Comparison of ENCODE assay signal across 10 cellular contexts in the genomic region with DNA sequence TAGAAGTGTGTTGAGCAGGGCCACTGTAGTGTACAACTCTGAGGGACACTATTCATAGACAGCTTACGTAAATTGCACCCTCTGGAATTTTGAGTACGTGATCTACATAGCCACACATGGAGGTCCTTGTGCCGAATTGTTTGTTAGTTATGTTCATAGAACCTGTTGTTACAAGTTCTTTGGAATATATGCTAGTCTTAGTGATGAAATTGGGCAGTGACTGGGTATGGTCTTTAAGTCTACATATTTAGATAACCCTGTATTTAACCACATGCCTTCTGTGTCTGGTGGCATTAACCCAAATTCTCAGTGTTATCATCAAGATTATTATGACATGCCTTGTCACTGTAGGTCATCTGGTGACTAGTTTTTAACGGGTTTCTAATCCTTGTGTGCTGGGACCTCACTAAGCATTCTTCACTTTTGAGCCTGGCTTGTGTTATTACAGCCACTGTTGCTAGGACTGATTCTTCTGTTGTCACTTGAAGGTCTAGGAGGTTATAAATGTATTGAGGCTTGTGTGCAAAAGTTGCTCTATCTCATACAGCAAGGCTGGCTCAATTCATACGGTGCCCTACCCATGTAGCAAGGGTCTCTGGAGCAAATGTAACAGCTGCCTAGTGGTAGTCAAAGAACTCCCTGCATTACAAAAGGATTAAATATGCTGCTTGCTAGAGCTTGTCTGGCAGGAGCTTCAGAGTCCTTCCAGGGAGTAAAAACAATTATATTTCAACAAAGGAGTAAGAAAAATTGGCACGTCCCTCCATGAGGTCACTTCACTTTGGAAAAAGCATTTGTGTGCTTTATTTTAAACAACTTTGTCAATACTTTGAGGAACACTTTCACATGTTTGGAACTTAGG.
A peak's percentile ranks its signal among the peaks of the same experiment; 100 is the strongest.
DNase-seq lines count a peak whose midpoint lies in the region; ATAC-seq, FAIRE-seq and TF ChIP-seq lines count a peak whose summit lies in the region.
"Had no signal": no experiment of that assay in that cellular context is flagged by ENCODE, and none has a peak within 500 bp of the region (broad histone marks: within the 10 kb centered on the region; RNA-seq: fewer than 3 reads in every experiment).

No MANE protein-coding gene starts in this region.

- H3K36me3 ChIP-seq in A673 (ENCODE audit: insufficient read depth, low read length, poor library complexity, severe bottlenecking) (no peaks in the 10 kb centered on the region), astrocyte (ENCODE audit: insufficient read depth, low read length) (no peaks in the 10 kb centered on the region), esophagus muscularis mucosa (no peaks in the 10 kb centered on the region)

- H3K9ac ChIP-seq in astrocyte (ENCODE audit: low read length) = no peak overlapping the region

- H3K79me2 ChIP-seq in astrocyte (ENCODE audit: insufficient read depth, low read length) = peaks cover 78% of the 10 kb centered on the region

- no peak for TF ChIP-seq POLR2A in esophagus muscularis mucosa (IDR thresholded peaks at IDR 0.05; ENCODE audit: low read depth)

- no peak overlapping the region for H3K27ac Mint-ChIP-seq in astrocyte (ENCODE audit: unreplicated experiment)
- H3K27ac Mint-ChIP-seq: activated T-helper 1 cell treated with anti-CD3 and anti-CD28 coated beads, Interleukin-12 subunit alpha, Interleukin-12 subunit beta, Interleukin-2, Interleukin-4 antibody, amounts not matched to agents 30 ng/mL and 10 ng/mL and 1 ng/mL, durations not matched to agents 14 hours and 24 hours and 36 hours had no signal

- H3K4me1 ChIP-seq in A673 (ENCODE audit: insufficient read depth, low read length, poor library complexity, severe bottlenecking) (peaks cover 57% of the 10 kb centered on the region), astrocyte (ENCODE audit: insufficient read depth, low read length) (peaks cover 7% of the 10 kb centered on the region), right cardiac atrium (ENCODE audit: control insufficient read depth, insufficient read depth, low read length) (peaks cover 9% of the 10 kb centered on the region), esophagus muscularis mucosa (peaks cover 19 to 31% (median 26%) of the 10 kb centered on the region in 4 donors)

- POLR2A ChIA-PET in A673 (lab: Charles Lee; ENCODE audit: low non-redundant PET) = no interaction called here

- H3K4me1 Mint-ChIP-seq in astrocyte (ENCODE audit: low read depth, unreplicated experiment) = peaks cover 7% of the 10 kb centered on the region

- H3K4me3 ChIP-seq in A673 (ENCODE audit: low read depth, low read length, poor library complexity, severe bottlenecking) (no peak overlapping the region), astrocyte (ENCODE audit: insufficient read depth, low read depth, low read length) (no peak overlapping the region), right cardiac atrium (ENCODE audit: low read length) (no peak overlapping the region), esophagus muscularis mucosa (no peak overlapping the region)

- CTCF ChIA-PET in A673 (lab: Charles Lee) = no interaction called here

- H3K9me3 ChIP-seq in A673 (ENCODE audit: low read depth, low read length, poor library complexity, severe bottlenecking) (peaks cover 4% of the 10 kb centered on the region), astrocyte (ENCODE audit: insufficient read depth, low read depth, low read length) (no peaks in the 10 kb centered on the region), right cardiac atrium (ENCODE audit: control insufficient read depth, low read length) (no peaks in the 10 kb centered on the region), esophagus muscularis mucosa (no peaks in the 10 kb centered on the region)

- BruUV-seq in A673 (replicated peaks; lab: Mats Ljungman, UMichigan) = no TSS peak

- ATAC-seq in HG02642 (IDR thresholded peaks at IDR 0.05; ENCODE audit: poor library complexity, unreplicated experiment) (peak; percentile 23), right cardiac atrium (peak; percentile 90 to 94), GM21576 (IDR thresholded peaks at IDR 0.05; ENCODE audit: unreplicated experiment) (no peak), HG03095 (IDR thresholded peaks at IDR 0.05; ENCODE audit: unreplicated experiment) (no peak)

- no peak overlapping the region for H3K4me3 Mint-ChIP-seq in astrocyte (ENCODE audit: unreplicated experiment)
- H3K4me3 Mint-ChIP-seq: activated T-helper 1 cell treated with anti-CD3 and anti-CD28 coated beads, Interleukin-12 subunit alpha, Interleukin-12 subunit beta, Interleukin-2, Interleukin-4 antibody, amounts not matched to agents 30 ng/mL and 10 ng/mL and 1 ng/mL, durations not matched to agents 14 hours and 24 hours and 36 hours had no signal

- H3K27me3 ChIP-seq in A673 (replicated peaks; ENCODE audit: insufficient read depth, low read depth, low read length, poor library complexity) (no peaks in the 10 kb centered on the region), astrocyte (ENCODE audit: insufficient read depth, low read length) (no peaks in the 10 kb centered on the region), right cardiac atrium (ENCODE audit: control insufficient read depth, insufficient read depth) (no peaks in the 10 kb centered on the region), esophagus muscularis mucosa (no peaks in the 10 kb centered on the region)

- H3K36me3 Mint-ChIP-seq in astrocyte (ENCODE audit: low read depth, unreplicated experiment) = no peaks in the 10 kb centered on the region

- peaks cover 45% of the 10 kb centered on the region for H4K20me1 ChIP-seq in astrocyte (ENCODE audit: insufficient read depth, low read length)

- WGBS in right cardiac atrium = 32% methylated on average over 6 of the region's 6 CpGs
- 44% methylated on average over 6 of the region's 6 CpGs for WGBS in esophagus muscularis mucosa

- intact Hi-C loops in A673 (cut with micrococcal nuclease; ENCODE audit: unreplicated experiment) (no loop called here), right cardiac atrium (cut with DNase I) (no loop called here), esophagus muscularis mucosa (cut with DNase I) (no loop called here)

- H3K27ac ChIP-seq in A673 (ENCODE audit: low read depth, low read length, poor library complexity, severe bottlenecking) = peak overlapping the region; percentile 59
- H3K27ac ChIP-seq in astrocyte (ENCODE audit: low read depth, low read length) = no peak overlapping the region
- peak overlapping the region; percentile 95 for H3K27ac ChIP-seq in right cardiac atrium (ENCODE audit: low read length)
- H3K27ac ChIP-seq in esophagus muscularis mucosa (replicated peaks in 1 of 4) = peak overlapping the region in 2 of 4 donors; percentile 12 to 18

- TF ChIP-seq EP300 in esophagus muscularis mucosa (IDR thresholded peaks at IDR 0.05) = no peak

- no peak for TF ChIP-seq CTCF in A673 (conservative IDR thresholded peaks at IDR 0.05; ENCODE audit: low read depth, low read length)
- TF ChIP-seq CTCF in astrocyte (IDR thresholded peaks at IDR 0.05; ENCODE audit: insufficient read depth, low read depth, low read length) = no peak
- no peak for TF ChIP-seq CTCF in esophagus muscularis mucosa (IDR thresholded peaks at IDR 0.05)

- H3K9me3 Mint-ChIP-seq in astrocyte (ENCODE audit: unreplicated experiment) = no peaks in the 10 kb centered on the region

- H2AFZ ChIP-seq in astrocyte (ENCODE audit: low read depth, low read length) = no peak overlapping the region

- H3K4me2 ChIP-seq in astrocyte (ENCODE audit: low read length) = peak overlapping the region; percentile 4

- DNase-seq in A673 (ENCODE audit: low spot score) (peak; percentile 34), astrocyte (ENCODE audit: low read depth) (peak; percentile 73), right cardiac atrium (no peak), amniotic stem cell (lab: John Stamatoyannopoulos, UW) (no peak), esophagus muscularis mucosa (ENCODE audit: extremely low spot score) (no peak)
- DNase-seq: effector memory CD4-positive, alpha-beta T cell had no signal

- H3K27me3 Mint-ChIP-seq in astrocyte (ENCODE audit: low read depth, unreplicated experiment) = no peaks in the 10 kb centered on the region

- no peak for FAIRE-seq in astrocyte (lab: Jason Lieb, UNC)

Comparison
In these comparisons a context has a peak if more than half of its experiments do, and no peak if none do; other contexts are left out.
1. DNase-seq: peak in A673 (single experiment) and astrocyte (single experiment); none in right cardiac atrium (0 of 3), amniotic stem cell (single experiment) and esophagus muscularis mucosa (single experiment).
2. ATAC-seq: peak in HG02642 (single experiment) and right cardiac atrium (2 of 2); none in GM21576 (single experiment) and HG03095 (single experiment).